In the genomic region with DNA sequence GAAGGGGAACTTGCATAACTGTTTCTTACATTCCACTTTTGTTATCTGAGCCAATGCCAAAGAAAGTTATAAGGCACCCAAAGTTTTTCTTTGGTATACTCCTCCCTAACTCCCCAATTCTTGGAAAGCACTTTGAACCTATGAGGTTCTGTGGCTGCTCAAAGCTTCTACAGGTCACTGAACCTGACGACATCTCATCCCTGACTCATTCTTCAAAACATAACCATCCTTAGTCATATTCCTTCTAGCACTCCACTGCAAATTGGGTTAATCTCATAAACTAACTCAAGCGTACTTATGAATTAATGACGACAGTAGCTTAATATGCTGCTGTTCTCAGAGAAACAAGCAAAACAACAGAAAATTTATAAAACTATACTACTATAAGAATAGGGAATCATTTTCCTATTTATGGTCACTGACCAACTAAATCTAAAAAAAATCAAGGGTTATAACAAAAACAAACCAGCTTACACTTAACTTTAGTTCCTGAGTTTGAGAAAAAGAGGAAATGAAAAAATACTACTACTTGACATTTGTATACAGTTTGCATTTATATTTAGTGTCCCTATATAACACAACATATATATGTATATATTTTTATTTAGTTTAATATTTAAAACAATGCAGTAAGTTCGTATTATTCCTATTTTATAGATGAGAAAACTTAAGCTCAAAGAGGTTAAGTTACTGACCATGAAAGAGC, we compare ENCODE assay signal across 11 cellular contexts.
DNase-seq lines count a peak whose midpoint lies in the region; ATAC-seq and TF ChIP-seq lines count a peak whose summit lies in the region.
"Had no signal": no experiment of that assay in that cellular context is flagged by ENCODE, and none has a peak within 500 bp of the region (broad histone marks: within the 10 kb centered on the region; RNA-seq: fewer than 3 reads in every experiment).

No MANE protein-coding gene starts in this region.

- TF ChIP-seq CTCF in Caco-2 (IDR thresholded peaks at IDR 0.05; ENCODE audit: insufficient read depth in 1 of 2, low read depth in 1 of 2, low read length in 1 of 2, severe bottlenecking in 1 of 2, unreplicated experiment in 1 of 2) (no peak), mammary epithelial cell (conservative IDR thresholded peaks at IDR 0.05 in 1 of 2, IDR thresholded peaks at IDR 0.05 in 1 of 2; ENCODE audit: extremely low read depth in 1 of 2, insufficient read depth in 1 of 2, low read depth in 1 of 2, low read length in 2 of 2) (no peak), CD14-positive monocyte (IDR thresholded peaks at IDR 0.05) (no peak)

- H3K27me3 Mint-ChIP-seq in Caco-2 (ENCODE audit: insufficient read depth, unreplicated experiment) (no peaks in the 10 kb centered on the region), CD14-positive monocyte (ENCODE audit: low read depth in 3 of 3) (peaks cover 0 to 2% (median 0%) of the 10 kb centered on the region in 3 donors)

- H3K4me3 ChIP-seq in Caco-2 (ENCODE audit: low read depth, low read length), result no peak overlapping the region
- no peak overlapping the region for H3K4me3 ChIP-seq in mammary epithelial cell (replicated peaks in 1 of 3; ENCODE audit: insufficient read depth in 1 of 3, low read depth in 2 of 3, low read length in 3 of 3)

- H3K27ac Mint-ChIP-seq in Caco-2 (ENCODE audit: unreplicated experiment) (peak overlapping the region; percentile 37), CD14-positive monocyte (no peak overlapping the region)
- H3K27ac Mint-ChIP-seq: activated T-helper 2 cell treated with anti-CD3 and anti-CD28 coated beads, Interferon-gamma antibody, Interleukin-2, Interleukin-4, amounts not matched to agents 10 μg/mL and 5 μg/mL and 100 μg/mL, durations not matched to agents 14 hours and 24 hours and 36 hours; T-helper 1 cell treated with Interleukin-12 subunit alpha and Interleukin-12 subunit beta and Interleukin-4 antibody, amounts not matched to agents 30 μg/mL and 1 μg/mL, for 36 hours had no signal

- H3K27me3 ChIP-seq in Caco-2 (replicated peaks; ENCODE audit: control insufficient read depth, insufficient read depth, low read length), result no peaks in the 10 kb centered on the region
- H3K27me3 ChIP-seq in mammary epithelial cell (ENCODE audit: insufficient read depth, low read length), result no peaks in the 10 kb centered on the region

- H3K4me2 ChIP-seq in mammary epithelial cell (ENCODE audit: insufficient read depth, low read depth, low read length), result no peak overlapping the region

- H3K4me1 Mint-ChIP-seq in Caco-2 (ENCODE audit: low read depth, unreplicated experiment) (peaks cover 37% of the 10 kb centered on the region), CD14-positive monocyte (no peaks in the 10 kb centered on the region)

- no peak for ATAC-seq in HG03457 (IDR thresholded peaks at IDR 0.05; ENCODE audit: unreplicated experiment)

- intact Hi-C loops in Caco-2 (cut with micrococcal nuclease; ENCODE audit: unreplicated experiment), result no loop called here
- intact Hi-C loops in mammary epithelial cell (cut with micrococcal nuclease), result no loop called here
- intact Hi-C loops in CD14-positive monocyte (cut with micrococcal nuclease), result no loop called here

- H3K4me3 Mint-ChIP-seq in Caco-2 (ENCODE audit: unreplicated experiment), result peak overlapping the region; percentile 5
- H3K4me3 Mint-ChIP-seq in CD14-positive monocyte, result no peak overlapping the region
- H3K4me3 Mint-ChIP-seq: T-helper 1 cell treated with Interleukin-12 subunit alpha and Interleukin-12 subunit beta and Interleukin-4 antibody, amounts not matched to agents 30 μg/mL and 1 μg/mL, for 36 hours had no signal

- H3K4me1 ChIP-seq in Caco-2, result peaks cover 63% of the 10 kb centered on the region
- H3K4me1 ChIP-seq in mammary epithelial cell (ENCODE audit: insufficient read depth, low read length), result peaks cover 5% of the 10 kb centered on the region

- H3K9me3 ChIP-seq in Caco-2 (no peaks in the 10 kb centered on the region), mammary epithelial cell (replicated peaks; ENCODE audit: insufficient read depth, low read length) (no peaks in the 10 kb centered on the region)

- peaks cover 24% of the 10 kb centered on the region for H3K36me3 Mint-ChIP-seq in Caco-2 (ENCODE audit: insufficient read depth, unreplicated experiment)
- peaks cover 1 to 6% of the 10 kb centered on the region in 2 donors for H3K36me3 Mint-ChIP-seq in CD14-positive monocyte

- dilution Hi-C loops in mammary epithelial cell (cut with HindIII; ENCODE audit: low sequenced_read_pairs), result no loop called here

- H3K79me2 ChIP-seq in mammary epithelial cell (ENCODE audit: insufficient read depth, low read length), result no peaks in the 10 kb centered on the region

- H3K36me3 ChIP-seq in Caco-2 (ENCODE audit: control insufficient read depth, insufficient read depth, low read length) (no peaks in the 10 kb centered on the region), mammary epithelial cell (ENCODE audit: insufficient read depth, low read length) (no peaks in the 10 kb centered on the region)

- no peak for DNase-seq in Caco-2
- DNase-seq in M059J (ENCODE audit: low read depth), result peak; percentile 93
- peak; percentile 83 for DNase-seq in mammary epithelial cell
- peak; percentile 89 for DNase-seq in non-pigmented ciliary epithelial cell (ENCODE audit: low read depth)
- DNase-seq in T1000 (lab: John Stamatoyannopoulos, UW), result no peak
- DNase-seq in stimulated activated naive CD4-positive, alpha-beta T cell treated with Interleukin-2 at 50 U/mL for 16 hours (lab: John Stamatoyannopoulos, UW), result no peak
- DNase-seq in CD14-positive monocyte (ENCODE audit: low spot score), result no peak
- DNase-seq: NCI-H2029 treated with DMSO at 0.1 percent for 48 hours had no signal

- in situ Hi-C loops in mammary epithelial cell (cut with MboI; ENCODE audit: low sequenced_read_pairs in 2 of 2), result no loop called here

- TSS peak; percentile 3 for BruUV-seq in Caco-2 (replicated peaks; lab: Mats Ljungman, UMichigan)
- BruUV-seq in mammary epithelial cell (replicated peaks; lab: Mats Ljungman, UMichigan), result no TSS peak

- H2AFZ ChIP-seq in mammary epithelial cell (ENCODE audit: low read depth, low read length), result no peak overlapping the region

- H3K9me3 Mint-ChIP-seq in Caco-2 (ENCODE audit: unreplicated experiment) (no peaks in the 10 kb centered on the region), CD14-positive monocyte (no peaks in the 10 kb centered on the region)
- H3K9me3 Mint-ChIP-seq: activated T-helper 2 cell treated with anti-CD3 and anti-CD28 coated beads, Interferon-gamma antibody, Interleukin-2, Interleukin-4, amounts not matched to agents 10 μg/mL and 5 μg/mL and 100 μg/mL, durations not matched to agents 14 hours and 24 hours and 36 hours; T-helper 1 cell treated with Interleukin-12 subunit alpha and Interleukin-12 subunit beta and Interleukin-4 antibody, amounts not matched to agents 30 μg/mL and 1 μg/mL, for 36 hours had no signal

- CTCF ChIA-PET in Caco-2 (lab: Charles Lee) (no interaction called here), mammary epithelial cell (lab: Charles Lee; ENCODE audit: low non-redundant PET) (no interaction called here)

- H3K9ac ChIP-seq in mammary epithelial cell (ENCODE audit: insufficient read depth, low read length), result no peak overlapping the region

- POLR2A ChIA-PET in Caco-2 (lab: Charles Lee), result no interaction called here

- H3K27ac ChIP-seq in mammary epithelial cell (ENCODE audit: insufficient read depth, low read depth, low read length), result no peak overlapping the region

- H4K20me1 ChIP-seq in mammary epithelial cell (ENCODE audit: insufficient read depth, low read length), result no peaks in the 10 kb centered on the region

- 46% methylated on average over 4 of the region's 4 CpGs for WGBS in mammary epithelial cell (ENCODE audit: low coverage, missing lambda C conversion rate)

Comparison
In these comparisons a context has a peak if more than half of its experiments do, and no peak if none do; other contexts are left out.
1. DNase-seq: peak in M059J (single experiment), mammary epithelial cell (single experiment) and non-pigmented ciliary epithelial cell (single experiment); none in Caco-2 (0 of 2), T1000 (single experiment), stimulated activated naive CD4-positive, alpha-beta T cell treated with Interleukin-2 at 50 U/mL for 16 hours (single experiment) and CD14-positive monocyte (single experiment).